34 cellular contexts compared by ENCODE assay signal in genomic region chrX:134925551-134925950, GRCh38.
"Had no signal": no experiment of that assay in that cellular context is flagged by ENCODE, and none has a peak within 500 bp of the region (broad histone marks: within the 10 kb centered on the region; RNA-seq: fewer than 3 reads in every experiment).

No MANE protein-coding gene starts in this region.

- H3K36me3 ChIP-seq: MG63 had no signal

- DNase-seq: Karpas-422, Kasumi-1, MG63, MM.1S, NCI-H1048, NCI-H1092, NCI-H1092 treated with DMSO at 0.1 percent for 48 hours, NCI-H1105, NCI-H1105 treated with DMSO at 0.1 percent for 48 hours, NCI-H1417, NCI-H1417 treated with DMSO at 0.1 percent for 48 hours, NCI-H1436, NCI-H1436 treated with DMSO at 0.1 percent for 48 hours, NCI-H146, NCI-H1694, NCI-H1694 treated with DMSO at 0.1 percent for 48 hours, NCI-H187, NCI-H187 treated with DMSO at 0.1 percent for 48 hours, NCI-H1930, NCI-H2029, NCI-H2029 treated with DMSO at 0.1 percent for 48 hours, NCI-H2081, NCI-H2081 treated with DMSO at 0.1 percent for 48 hours, NCI-H2107, NCI-H2171, NCI-H2171 treated with DMSO at 0.1 percent for 48 hours, NCI-H2227 treated with DMSO at 0.1 percent for 48 hours, NCI-H226, NCI-H345, NCI-H446, NCI-H446 treated with DMSO at 0.1 percent for 48 hours, NCI-H510A, NCI-H510A treated with DMSO at 0.1 percent for 48 hours had no signal

- H3K27ac ChIP-seq: KMS-11 had no signal

- H3K9me3 ChIP-seq: MG63 had no signal

- H3K4me3 ChIP-seq: MG63 had no signal
